Comparison of ENCODE assay signal across 8 cellular contexts in the genomic region with DNA sequence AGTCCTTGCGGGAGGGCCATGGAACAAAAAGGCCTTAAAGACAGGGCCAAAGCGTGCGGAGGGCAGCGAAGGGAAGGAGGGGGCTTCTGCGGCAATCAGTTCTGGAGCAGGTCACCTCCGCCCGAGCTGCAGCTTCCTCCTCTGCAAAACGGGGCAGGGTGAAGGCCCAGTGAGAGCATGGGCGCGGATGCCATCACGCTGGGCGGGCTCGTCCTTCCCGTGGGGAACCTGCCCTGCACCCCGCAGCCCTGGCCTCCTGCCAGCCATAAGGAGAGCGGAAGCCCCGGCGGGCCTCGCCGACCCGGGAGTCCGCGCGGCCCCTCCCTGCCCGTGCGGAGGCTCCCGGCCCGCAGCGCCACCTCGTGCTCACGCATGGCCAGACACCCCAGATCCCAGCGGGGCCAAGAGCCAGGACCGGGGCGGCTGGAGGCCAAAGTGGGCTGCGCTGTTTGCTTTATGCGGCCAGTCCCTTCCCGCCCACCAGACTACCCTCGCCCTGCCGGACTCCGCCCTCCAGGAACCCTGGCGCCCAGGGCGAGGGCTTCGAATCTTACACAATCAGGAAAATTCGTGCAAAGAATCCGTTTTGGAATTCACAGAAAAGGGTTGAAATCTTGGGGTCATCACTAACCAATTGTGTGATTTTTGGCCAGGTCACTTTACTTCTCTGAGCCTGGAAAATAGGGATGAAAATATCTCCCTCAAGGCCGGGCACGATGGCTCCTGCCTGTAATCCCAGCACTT.
DNase-seq lines count a peak whose midpoint lies in the region; ATAC-seq lines count a peak whose summit lies in the region.

No MANE protein-coding gene starts in this region.

- ATAC-seq in HG02571 (IDR thresholded peaks at IDR 0.05; ENCODE audit: unreplicated experiment) = peak; percentile 70

- DNase-seq in GDM1 (lab: John Stamatoyannopoulos, UW) (peak; percentile 71), NCI-H2196 (lab: John Stamatoyannopoulos, UW; ENCODE audit: unreplicated experiment) (peak; percentile 57), left kidney (ENCODE audit: low read depth, low spot score) (peak; percentile 87), DMS79 (lab: John Stamatoyannopoulos, UW) (no peak)
- DNase-seq in activated CD4-positive, alpha-beta T cell treated with anti-CD3 and anti-CD28 coated beads for 4 hours = peak; percentile 63 to 66
- peak; percentile 56 for DNase-seq in stimulated activated CD4-positive, alpha-beta T cell treated with anti-CD3 and anti-CD28 coated beads, Interleukin-2, amount 100 ng/mL, for 4 hours (ENCODE audit: low read depth)

- H3K27ac ChIP-seq in cingulate gyrus (ENCODE audit: low read depth, low read length) = peak overlapping the region; percentile 10
